In genomic region chr2:15647622-15648590, GRCh38 we compare ENCODE assay signal across 26 cellular contexts.
"Had no signal": no experiment of that assay in that cellular context is flagged by ENCODE, and none has a peak within 500 bp of the region (broad histone marks: within the 10 kb centered on the region; RNA-seq: fewer than 3 reads in every experiment).

No MANE protein-coding gene starts in this region.

- DNase-seq: activated B cell treated with CpG ODN at 0.5 μM for 24 hours; activated CD4-positive, alpha-beta memory T cell treated with anti-CD3 and anti-CD28 coated beads for 36 hours; activated CD4-positive, alpha-beta T cell treated with anti-CD3 and anti-CD28 coated beads for 1 hour; activated CD4-positive, alpha-beta T cell treated with anti-CD3 and anti-CD28 coated beads, Interleukin-2, amount 10 ng/mL, durations not matched to agents 24 days and 14 days; activated CD8-positive, alpha-beta memory T cell treated with anti-CD3 and anti-CD28 coated beads for 24 hours; activated effector memory CD4-positive, alpha-beta T cell treated with anti-CD3 and anti-CD28 coated beads, Interleukin-2, amount 50 U/mL, for 16 hours; activated naive CD4-positive, alpha-beta T cell treated with Interleukin-2 at 50 U/mL for 16 hours; activated naive CD8-positive, alpha-beta T cell treated with anti-CD3 and anti-CD28 coated beads for 36 hours; activated T-cell treated with anti-CD3 and anti-CD28 coated beads, Interleukin-2, amount 50 U/mL, for 4 hours; body of pancreas; central memory CD4-positive, alpha-beta T cell; KG1; MV-4-11; NCI-H1092 treated with DMSO at 0.1 percent for 48 hours; NCI-H1417 treated with DMSO at 0.1 percent for 48 hours; NCI-H1694; NCI-H2029; NCI-H2107; NCI-H510A treated with DMSO at 0.1 percent for 48 hours; Peyer's patch; SHP77; T-helper 2 cell; T1000 had no signal

- H3K4me3 ChIP-seq: ascending aorta, body of pancreas, Peyer's patch, SJSA1 had no signal

- H3K9me3 ChIP-seq: ascending aorta, body of pancreas, Peyer's patch, SJSA1 had no signal

- H3K4me1 Mint-ChIP-seq: activated CD4-positive, alpha-beta T cell treated with anti-CD3 and anti-CD28 coated beads, Interleukin-2, amount 10 ng/mL, durations not matched to agents 24 days and 14 days; activated naive CD8-positive, alpha-beta T cell treated with anti-CD3 and anti-CD28 coated beads for 36 hours had no signal

- H3K36me3 ChIP-seq: ascending aorta, Peyer's patch, SJSA1 had no signal

- H3K4me1 ChIP-seq: ascending aorta, body of pancreas, Peyer's patch, SJSA1 had no signal

- H3K9me3 Mint-ChIP-seq: activated B cell treated with CpG ODN at 0.5 μM for 24 hours; activated CD4-positive, alpha-beta memory T cell treated with anti-CD3 and anti-CD28 coated beads for 36 hours; activated CD4-positive, alpha-beta T cell treated with anti-CD3 and anti-CD28 coated beads, Interleukin-2, amount 10 ng/mL, durations not matched to agents 24 days and 14 days; activated naive CD8-positive, alpha-beta T cell treated with anti-CD3 and anti-CD28 coated beads for 36 hours; activated T-cell treated with anti-CD3 and anti-CD28 coated beads, Interleukin-2, amount 50 U/mL, for 4 hours; IgD-negative memory B cell had no signal

- H3K27me3 Mint-ChIP-seq: activated CD4-positive, alpha-beta memory T cell treated with anti-CD3 and anti-CD28 coated beads for 36 hours; activated CD4-positive, alpha-beta T cell treated with anti-CD3 and anti-CD28 coated beads, Interleukin-2, amount 10 ng/mL, durations not matched to agents 24 days and 14 days; activated naive CD8-positive, alpha-beta T cell treated with anti-CD3 and anti-CD28 coated beads for 36 hours; IgD-negative memory B cell had no signal

- H3K27ac ChIP-seq: ascending aorta, body of pancreas, Peyer's patch, SJSA1 had no signal

- H3K27ac Mint-ChIP-seq: activated B cell treated with CpG ODN at 0.5 μM for 24 hours; activated CD4-positive, alpha-beta memory T cell treated with anti-CD3 and anti-CD28 coated beads for 36 hours; activated CD4-positive, alpha-beta T cell treated with anti-CD3 and anti-CD28 coated beads, Interleukin-2, amount 10 ng/mL, durations not matched to agents 24 days and 14 days; activated naive CD8-positive, alpha-beta T cell treated with anti-CD3 and anti-CD28 coated beads for 36 hours had no signal

- H3K36me3 Mint-ChIP-seq: activated naive CD8-positive, alpha-beta T cell treated with anti-CD3 and anti-CD28 coated beads for 36 hours had no signal

- H3K27me3 ChIP-seq: ascending aorta, body of pancreas, Peyer's patch, SJSA1 had no signal

- ATAC-seq: activated T-cell treated with anti-CD3 and anti-CD28 coated beads, Interleukin-2, amount 50 U/mL, for 4 hours; body of pancreas had no signal

- H3K4me3 Mint-ChIP-seq: activated B cell treated with CpG ODN at 0.5 μM for 24 hours; activated CD4-positive, alpha-beta memory T cell treated with anti-CD3 and anti-CD28 coated beads for 36 hours; activated CD4-positive, alpha-beta T cell treated with anti-CD3 and anti-CD28 coated beads, Interleukin-2, amount 10 ng/mL, durations not matched to agents 24 days and 14 days; activated naive CD8-positive, alpha-beta T cell treated with anti-CD3 and anti-CD28 coated beads for 36 hours; activated T-cell treated with anti-CD3 and anti-CD28 coated beads, Interleukin-2, amount 50 U/mL, for 4 hours; IgD-negative memory B cell had no signal
